9 cellular contexts compared by ENCODE assay signal in the genomic region with DNA sequence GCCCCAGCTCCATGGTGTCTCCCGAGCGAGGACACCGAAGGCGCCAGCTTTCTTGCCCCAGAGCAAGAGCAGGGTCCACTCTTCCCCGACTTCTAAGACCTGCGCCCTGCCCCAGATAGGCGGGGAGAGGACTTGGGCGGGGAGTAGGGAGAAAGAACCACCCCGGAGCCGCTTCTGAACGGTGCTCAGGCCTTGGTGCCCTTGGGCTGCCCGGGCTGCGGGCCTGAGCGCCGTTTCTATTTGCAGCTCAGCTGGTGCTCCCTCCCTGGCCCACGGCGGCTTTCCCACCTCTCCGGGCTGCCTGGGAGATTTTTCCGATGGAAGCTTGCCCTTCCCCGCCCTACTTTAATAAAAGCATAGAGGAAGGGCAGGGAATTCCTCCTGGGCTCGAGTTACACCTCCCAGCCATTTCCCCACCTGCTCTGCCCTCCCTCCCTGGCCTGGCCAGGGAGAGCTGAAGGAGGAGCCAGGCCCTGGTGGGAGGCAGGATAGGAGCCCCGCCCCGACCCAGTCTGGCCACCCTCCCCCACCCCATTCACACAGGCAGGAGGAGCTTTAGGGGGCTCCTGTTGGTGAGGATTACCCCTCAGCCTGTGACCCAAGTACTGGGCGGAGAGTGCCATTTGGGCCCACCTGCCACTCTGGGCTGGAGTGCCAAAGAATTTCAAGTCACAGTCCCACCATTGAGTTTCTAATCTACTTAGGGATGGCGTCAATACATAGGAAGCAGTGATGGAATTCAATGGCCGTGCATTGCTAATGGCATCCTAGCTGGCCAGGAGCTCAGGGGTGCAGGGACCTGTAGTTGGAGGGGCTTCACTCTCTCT. TPM values are rescaled to one million over a fixed set of nuclear protein-coding genes. Genes with fewer than 3 reads are reported as not detected.
DNase-seq lines count a peak whose midpoint lies in the region; ATAC-seq and TF ChIP-seq lines count a peak whose summit lies in the region.
"Had no signal": no experiment of that assay in that cellular context is flagged by ENCODE, and none has a peak within 500 bp of the region (broad histone marks: within the 10 kb centered on the region; RNA-seq: fewer than 3 reads in every experiment).

No MANE protein-coding gene starts in this region.

- peak overlapping the region; percentile 55 to 77 (median 72) for H3K4me3 ChIP-seq in upper lobe of left lung

- H3K27me3 ChIP-seq in upper lobe of left lung = peaks cover 0 to 3% (median 0%) of the 10 kb centered on the region in 4 donors

- no peaks in the 10 kb centered on the region for H3K36me3 ChIP-seq in upper lobe of left lung

- H3K36me3 Mint-ChIP-seq in activated CD4-positive, alpha-beta T cell treated with anti-CD3 and anti-CD28 coated beads, Interleukin-2, amount 10 ng/mL, durations not matched to agents 7 days and 5 days (ENCODE audit: low read depth) = peaks cover 3% of the 10 kb centered on the region
- peaks cover 3% of the 10 kb centered on the region for H3K36me3 Mint-ChIP-seq in central memory CD8-positive, alpha-beta T cell (ENCODE audit: insufficient read depth)

- ATAC-seq in central memory CD8-positive, alpha-beta T cell (replicated peaks; ENCODE audit: extremely low read depth, poor library complexity, severe bottlenecking) = no peak
- peak; percentile 31 for ATAC-seq in left lobe of liver
- peak; percentile 18 to 54 for ATAC-seq in upper lobe of left lung (ENCODE audit: low FRiP score in 2 of 2)
- no peak for ATAC-seq in HG02678 (IDR thresholded peaks at IDR 0.05; ENCODE audit: unreplicated experiment)
- ATAC-seq in GM19395 (IDR thresholded peaks at IDR 0.05; ENCODE audit: unreplicated experiment) = no peak

- peaks cover 28% of the 10 kb centered on the region for H3K27me3 Mint-ChIP-seq in activated CD4-positive, alpha-beta T cell treated with anti-CD3 and anti-CD28 coated beads, Interleukin-2, amount 10 ng/mL, durations not matched to agents 7 days and 5 days
- H3K27me3 Mint-ChIP-seq in central memory CD8-positive, alpha-beta T cell = peaks cover 26% of the 10 kb centered on the region

- H3K9me3 ChIP-seq in upper lobe of left lung = no peaks in the 10 kb centered on the region

- no peak for TF ChIP-seq EP300 in upper lobe of left lung (IDR thresholded peaks at IDR 0.05)

- no peak overlapping the region for H3K27ac Mint-ChIP-seq in activated CD4-positive, alpha-beta T cell treated with anti-CD3 and anti-CD28 coated beads, Interleukin-2, amount 10 ng/mL, durations not matched to agents 7 days and 5 days
- no peak overlapping the region for H3K27ac Mint-ChIP-seq in central memory CD8-positive, alpha-beta T cell (ENCODE audit: low read depth)
- H3K27ac Mint-ChIP-seq: activated B cell treated with CpG ODN at 0.5 μM for 24 hours had no signal

- 16 to 28% methylated on average over 20 to 23 of the region's 26 CpGs for WGBS in upper lobe of left lung, 2 donors

- TF ChIP-seq CTCF in upper lobe of left lung (IDR thresholded peaks at IDR 0.05) = no peak

- no peaks in the 10 kb centered on the region for H3K9me3 Mint-ChIP-seq in activated CD4-positive, alpha-beta T cell treated with anti-CD3 and anti-CD28 coated beads, Interleukin-2, amount 10 ng/mL, durations not matched to agents 7 days and 5 days
- H3K9me3 Mint-ChIP-seq in central memory CD8-positive, alpha-beta T cell = no peaks in the 10 kb centered on the region
- H3K9me3 Mint-ChIP-seq: activated B cell treated with CpG ODN at 0.5 μM for 24 hours had no signal

- CTCF ChIA-PET in activated CD4-positive, alpha-beta T cell treated with anti-CD3 and anti-CD28 coated beads, Interleukin-2, amount 10 ng/mL, durations not matched to agents 7 days and 5 days (lab: Charles Lee) = interaction anchor here (1.2 to 1.5 kb wide), 3 partner anchors 28 to 169 kb away, joined by 3 read pairs; no protein-coding TSS in a partner anchor

- H3K4me1 ChIP-seq in upper lobe of left lung = peaks cover 71 to 95% (median 84%) of the 10 kb centered on the region in 4 donors

- DNase-seq in activated CD4-positive, alpha-beta T cell treated with anti-CD3 and anti-CD28 coated beads, Interleukin-2, amount 10 ng/mL, durations not matched to agents 7 days and 5 days = no peak
- no peak for DNase-seq in activated CD4-positive, alpha-beta T cell treated with anti-CD3 and anti-CD28 coated beads for 4 hours
- DNase-seq in central memory CD8-positive, alpha-beta T cell (ENCODE audit: low spot score in 2 of 2) = no peak
- DNase-seq in left lobe of liver (ENCODE audit: low spot score) = peak; percentile 72
- peak in 1 of 2 donors; percentile 73 for DNase-seq in upper lobe of left lung
- DNase-seq in stimulated activated CD4-positive, alpha-beta T cell treated with anti-CD3 and anti-CD28 coated beads, Interleukin-2, amount 100 ng/mL, for 48 hours = no peak
- DNase-seq: activated B cell treated with CpG ODN at 0.5 μM for 24 hours had no signal

- peaks cover 8% of the 10 kb centered on the region for H3K4me1 Mint-ChIP-seq in activated CD4-positive, alpha-beta T cell treated with anti-CD3 and anti-CD28 coated beads, Interleukin-2, amount 10 ng/mL, durations not matched to agents 7 days and 5 days
- peaks cover 12% of the 10 kb centered on the region for H3K4me1 Mint-ChIP-seq in central memory CD8-positive, alpha-beta T cell

- H3K27ac ChIP-seq in upper lobe of left lung = peak overlapping the region; percentile 32 to 85 (median 68)

- peak in 1 of 4 donors; percentile 40 for TF ChIP-seq POLR2A in upper lobe of left lung (IDR thresholded peaks at IDR 0.05)

- POLR2A ChIA-PET in activated CD4-positive, alpha-beta T cell treated with anti-CD3 and anti-CD28 coated beads, Interleukin-2, amount 10 ng/mL, durations not matched to agents 7 days and 5 days (lab: Charles Lee) = interaction anchor here (0.6 kb wide), 1 partner anchor 17 kb away, joined by 3 read pairs; no protein-coding TSS in a partner anchor

- H3K4me3 Mint-ChIP-seq in activated CD4-positive, alpha-beta T cell treated with anti-CD3 and anti-CD28 coated beads, Interleukin-2, amount 10 ng/mL, durations not matched to agents 7 days and 5 days = peak overlapping the region; percentile 32
- H3K4me3 Mint-ChIP-seq in central memory CD8-positive, alpha-beta T cell = peak overlapping the region; percentile 48

RNA-seq across cellular contexts. Expression of a gene that starts 2.0 kb away (rescaled TPM):
- under 1 TPM; 0.20 to 0.27 TPM for total RNA-seq in activated CD4-positive, alpha-beta T cell treated with anti-CD3 and anti-CD28 coated beads, Interleukin-2, amount 10 ng/mL, durations not matched to agents 7 days and 5 days
- total RNA-seq in left lobe of liver (39.5 TPM), upper lobe of left lung (10 to 100 TPM; 14.7 to 30.5 (median 25.3) TPM)

RNA-seq across cellular contexts. Expression of a gene that starts 26.3 kb away (rescaled TPM):
- total RNA-seq in activated CD4-positive, alpha-beta T cell treated with anti-CD3 and anti-CD28 coated beads, Interleukin-2, amount 10 ng/mL, durations not matched to agents 7 days and 5 days = 10 to 100 TPM; 52.0 to 58.0 TPM
- total RNA-seq in left lobe of liver = 28.4 TPM
- 10 to 100 TPM; 32.7 to 55.5 (median 46.5) TPM for total RNA-seq in upper lobe of left lung

RNA-seq across cellular contexts. Expression of a gene that starts 27.1 kb away (rescaled TPM):
- 10 to 100 TPM; 19.8 to 20.8 TPM for total RNA-seq in activated CD4-positive, alpha-beta T cell treated with anti-CD3 and anti-CD28 coated beads, Interleukin-2, amount 10 ng/mL, durations not matched to agents 7 days and 5 days
- total RNA-seq in left lobe of liver (3.6 TPM), upper lobe of left lung (10 to 100 TPM in 4 of 6 donors, 1 to 10 TPM in 2; 8.0 to 28.3 (median 13.3) TPM)

RNA-seq across cellular contexts. Expression of a gene that starts 56.6 kb away (rescaled TPM):
- not detected for total RNA-seq in activated CD4-positive, alpha-beta T cell treated with anti-CD3 and anti-CD28 coated beads, Interleukin-2, amount 10 ng/mL, durations not matched to agents 7 days and 5 days
- total RNA-seq in left lobe of liver (not detected), upper lobe of left lung (under 1 TPM in 2 of 6 donors, not detected in 4; 0.06 to 0.39 TPM)
- total RNA-seq: activated B cell treated with CpG ODN at 0.5 μM for 24 hours had no signal

Comparison
In these comparisons a context has a peak if more than half of its experiments do, and no peak if none do; other contexts are left out.
1. ATAC-seq: peak in left lobe of liver (single experiment) and upper lobe of left lung (2 of 2); none in central memory CD8-positive, alpha-beta T cell (single experiment), HG02678 (single experiment) and GM19395 (single experiment).
2. RNA of a gene that starts 2.0 kb away (total RNA-seq): 39.5 TPM in left lobe of liver (single experiment) and 14.7 to 30.5 TPM in upper lobe of left lung; 0.20 to 0.27 TPM in activated CD4-positive, alpha-beta T cell treated with anti-CD3 and anti-CD28 coated beads, Interleukin-2, amount 10 ng/mL, durations not matched to agents 7 days and 5 days; every median in the first group is over 10 times any median in the second.